In the genomic region with DNA sequence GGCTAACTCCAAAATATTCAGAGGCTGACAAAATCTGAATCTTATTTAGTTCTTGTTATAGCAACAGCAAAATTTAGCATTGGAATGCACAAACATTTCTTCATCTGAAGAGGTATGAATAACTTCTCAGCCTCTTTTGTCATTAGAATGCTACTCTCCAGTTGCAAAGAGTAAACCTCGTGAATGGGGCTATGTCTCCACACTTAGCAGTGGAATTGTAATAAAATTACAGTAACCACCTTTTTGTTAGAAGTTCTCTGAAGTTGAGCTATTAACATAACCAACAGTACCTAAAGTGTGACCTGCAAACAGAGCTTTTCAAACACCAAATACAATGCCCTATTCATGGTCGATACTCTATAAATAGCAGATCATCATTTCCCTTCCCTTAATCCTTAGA, we compare ENCODE assay signal across 18 cellular contexts. TPM values are rescaled to one million over a fixed set of nuclear protein-coding genes. Genes with fewer than 3 reads are reported as not detected.
DNase-seq lines count a peak whose midpoint lies in the region; ATAC-seq and TF ChIP-seq lines count a peak whose summit lies in the region.
"Had no signal": no experiment of that assay in that cellular context is flagged by ENCODE, and none has a peak within 500 bp of the region (broad histone marks: within the 10 kb centered on the region; RNA-seq: fewer than 3 reads in every experiment).

No MANE protein-coding gene starts in this region.

- H3K4me1 Mint-ChIP-seq in endodermal cell: peaks cover 19% of the 10 kb centered on the region
- H3K4me1 Mint-ChIP-seq: B cell had no signal

- intact Hi-C loops in left lung (cut with DNase I) (no loop called here), ascending aorta (cut with DNase I) (no loop called here)

- H3K9me3 Mint-ChIP-seq in endodermal cell: peaks cover 4% of the 10 kb centered on the region

- H3K9ac ChIP-seq in HUES6 (ENCODE audit: low read length): no peak overlapping the region
- no peak overlapping the region for H3K9ac ChIP-seq in endodermal cell (ENCODE audit: extremely low read depth, low read length, poor library complexity, severe bottlenecking)
- H3K9ac ChIP-seq: KMS-11 had no signal

- 23 to 33% methylated on average over 1 to 2 of the region's 2 CpGs for WGBS in endodermal cell (ENCODE audit: insufficient coverage in 1 of 2, insufficient read length in 1 of 2), 2 experiments

- H3K27me3 ChIP-seq in HUES6 (ENCODE audit: control insufficient read depth, insufficient read depth, low read length): no peaks in the 10 kb centered on the region
- H3K27me3 ChIP-seq in endodermal cell (ENCODE audit: control insufficient read depth, insufficient read depth, low read length, poor library complexity, severe bottlenecking): no peaks in the 10 kb centered on the region
- H3K27me3 ChIP-seq in left lung: no peaks in the 10 kb centered on the region
- no peaks in the 10 kb centered on the region for H3K27me3 ChIP-seq in ascending aorta

- peak overlapping the region; percentile 65 for H3K27ac Mint-ChIP-seq in endodermal cell
- H3K27ac Mint-ChIP-seq: B cell; CD4-positive, alpha-beta T cell had no signal

- DNase-seq in AG10803 (ENCODE audit: low read depth) (peak; percentile 24), endodermal cell (no peak), left lung (no peak), NCI-H69 (lab: John Stamatoyannopoulos, UW) (no peak), NCI-H2227 (lab: John Stamatoyannopoulos, UW; ENCODE audit: unreplicated experiment) (no peak), ascending aorta (ENCODE audit: low spot score in 2 of 2) (no peak)
- DNase-seq: C1 segment of cervical spinal cord; Calu3; CD4-positive, alpha-beta T cell; DMS79 had no signal

- H3K36me3 ChIP-seq in HUES6 (ENCODE audit: control insufficient read depth, insufficient read depth, low read length) (no peaks in the 10 kb centered on the region), endodermal cell (ENCODE audit: control insufficient read depth, insufficient read depth, low read length) (no peaks in the 10 kb centered on the region), left lung (no peaks in the 10 kb centered on the region), ascending aorta (no peaks in the 10 kb centered on the region)

- H3K4me3 ChIP-seq in AG10803 (ENCODE audit: low read length): no peak overlapping the region
- no peak overlapping the region for H3K4me3 ChIP-seq in HUES6 (ENCODE audit: low read depth, low read length)
- no peak overlapping the region for H3K4me3 ChIP-seq in endodermal cell (ENCODE audit: low read length)
- H3K4me3 ChIP-seq in left lung: no peak overlapping the region
- no peak overlapping the region for H3K4me3 ChIP-seq in ascending aorta
- H3K4me3 ChIP-seq: GM12878 had no signal

- H3K9me3 ChIP-seq in HUES6 (ENCODE audit: control insufficient read depth, insufficient read depth, low read depth, low read length) (peaks cover 5% of the 10 kb centered on the region; the same call in 1 of the 2 replicates), endodermal cell (ENCODE audit: control insufficient read depth, low read length) (peaks cover 2% of the 10 kb centered on the region), left lung (no peaks in the 10 kb centered on the region), ascending aorta (peaks cover 0 to 3% of the 10 kb centered on the region in 2 donors)

- peaks cover 40% of the 10 kb centered on the region for H3K4me1 ChIP-seq in HUES6 (ENCODE audit: control insufficient read depth, insufficient read depth, low read length)
- peaks cover 5% of the 10 kb centered on the region for H3K4me1 ChIP-seq in endodermal cell (ENCODE audit: control insufficient read depth, insufficient read depth, low read length)
- no peaks in the 10 kb centered on the region for H3K4me1 ChIP-seq in left lung
- no peaks in the 10 kb centered on the region for H3K4me1 ChIP-seq in ascending aorta

- H3K27ac ChIP-seq in HUES6 (ENCODE audit: low read depth, low read length) (peak overlapping the region; percentile 43; the same call in 1 of the 2 replicates), endodermal cell (ENCODE audit: low read depth, low read length) (no peak overlapping the region), left lung (no peak overlapping the region), ascending aorta (no peak overlapping the region)
- H3K27ac ChIP-seq: 22Rv1, HL-60, KMS-11 had no signal

- ATAC-seq in left lung: peak; percentile 63
- no peak for ATAC-seq in GM19452 (IDR thresholded peaks at IDR 0.05; ENCODE audit: unreplicated experiment)
- ATAC-seq: GM12878 had no signal

- H3K4me3 Mint-ChIP-seq in endodermal cell: no peak overlapping the region
- H3K4me3 Mint-ChIP-seq: B cell; CD4-positive, alpha-beta T cell had no signal

- H3K36me3 Mint-ChIP-seq in endodermal cell (ENCODE audit: low read depth): no peaks in the 10 kb centered on the region

- no peaks in the 10 kb centered on the region for H3K27me3 Mint-ChIP-seq in endodermal cell (ENCODE audit: insufficient read depth)
- H3K27me3 Mint-ChIP-seq: B cell; CD4-positive, alpha-beta T cell had no signal

- TF ChIP-seq CTCF in AG10803 (conservative IDR thresholded peaks at IDR 0.05; ENCODE audit: low read length) (no peak), endodermal cell (conservative IDR thresholded peaks at IDR 0.05) (no peak), left lung (IDR thresholded peaks at IDR 0.05) (no peak), ascending aorta (IDR thresholded peaks at IDR 0.05) (no peak)

RNA-seq across cellular contexts. Expression of a gene that starts 50.2 kb away (rescaled TPM):
- total RNA-seq in endodermal cell (1 to 10 TPM; 9.3 to 9.7 TPM), left lung (10 to 100 TPM; 36.3 to 37.7 TPM), ascending aorta (0.64 TPM)
- polyA plus RNA-seq in endodermal cell (2013, experiment 1 of 2): 1.1 TPM
- 1.1 TPM for polyA plus RNA-seq in endodermal cell (2013, experiment 2 of 2)
- total RNA-seq: G401 had no signal
